Comparison of ENCODE assay signal across 1 cellular context in the genomic region with DNA sequence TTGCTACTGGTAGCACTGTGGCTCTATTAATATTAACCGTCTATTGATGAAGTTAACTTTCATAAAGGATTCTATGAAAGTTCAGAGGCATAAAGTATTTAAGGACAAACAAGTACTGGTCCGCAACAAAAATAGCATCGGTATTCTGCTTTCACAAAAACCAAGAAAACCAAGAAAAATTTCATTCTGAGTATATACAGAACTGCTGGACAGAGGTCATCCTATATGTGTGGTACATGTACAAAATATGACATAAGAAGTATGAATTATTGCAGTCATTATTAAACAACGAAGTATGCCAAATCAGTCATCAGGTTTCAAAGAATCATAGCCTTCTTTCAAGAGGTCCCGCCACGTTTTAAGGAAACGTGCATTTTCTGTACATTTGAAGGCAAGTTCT.
TF ChIP-seq lines count a peak whose summit lies in the region.

No MANE protein-coding gene starts in this region.

TF ChIP-seq in endothelial cell of umbilical vein, 7 proteins besides CTCF, POLR2A, EP300 and RAD21:
- no peak for TF ChIP-seq FOS (IDR thresholded peaks at IDR 0.05; ENCODE audit: borderline replicate concordance, insufficient read depth, low read length)
- no peak for TF ChIP-seq JUN (IDR thresholded peaks at IDR 0.05; ENCODE audit: borderline replicate concordance, insufficient read depth, insufficient read length, low read depth)
- TF ChIP-seq MYC (IDR thresholded peaks at IDR 0.05; ENCODE audit: low read depth, low read length), result no peak
- TF ChIP-seq EZH2 (IDR thresholded peaks at IDR 0.05; ENCODE audit: borderline replicate concordance, low read depth, low read length, severe bottlenecking), result no peak
- TF ChIP-seq POLR2AphosphoS5 (IDR thresholded peaks at IDR 0.05; ENCODE audit: insufficient read depth, low read depth, low read length), result no peak
- TF ChIP-seq, protein P1, sequence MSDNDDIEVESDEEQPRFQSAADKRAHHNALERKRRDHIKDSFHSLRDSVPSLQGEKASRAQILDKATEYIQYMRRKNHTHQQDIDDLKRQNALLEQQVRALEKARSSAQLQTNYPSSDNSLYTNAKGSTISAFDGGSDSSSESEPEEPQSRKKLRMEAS (IDR thresholded peaks at IDR 0.05; ENCODE audit: insufficient read depth, insufficient read length), result no peak
- TF ChIP-seq GATA2 (IDR thresholded peaks at IDR 0.05; ENCODE audit: insufficient read depth, insufficient read length, low read depth, low read length), result no peak
TF ChIP-seq in endothelial cell of umbilical vein: peak in this region for 0.
